In genomic region chr6:105560611-105561066, GRCh38 we compare ENCODE assay signal across 9 cellular contexts.
DNase-seq lines count a peak whose midpoint lies in the region; ATAC-seq lines count a peak whose summit lies in the region.
"Had no signal": no experiment of that assay in that cellular context is flagged by ENCODE, and none has a peak within 500 bp of the region (broad histone marks: within the 10 kb centered on the region; RNA-seq: fewer than 3 reads in every experiment).

No MANE protein-coding gene starts in this region.

- DNase-seq in EH (ENCODE audit: low read depth), result peak; percentile 61
- peak; percentile 19 to 23 for DNase-seq in activated T-cell treated with anti-CD3 and anti-CD28 coated beads, Interleukin-2, amount 50 U/mL, for 48 hours
- DNase-seq in naive thymus-derived CD8-positive, alpha-beta T cell, result no peak
- no peak for DNase-seq in NAMALWA (ENCODE audit: low spot score)
- DNase-seq in AML-193 (lab: John Stamatoyannopoulos, UW), result no peak
- no peak for DNase-seq in NCI-H2107 treated with DMSO at 0.1 percent for 48 hours (lab: John Stamatoyannopoulos, UW; ENCODE audit: unreplicated experiment)
- DNase-seq: KG1 had no signal

- peaks cover 0 to 12% (median 11%) of the 10 kb centered on the region in 5 donors for H3K27me3 Mint-ChIP-seq in naive thymus-derived CD8-positive, alpha-beta T cell

- POLR2A ChIA-PET in naive thymus-derived CD8-positive, alpha-beta T cell (lab: Charles Lee), result no interaction called here

- no peak overlapping the region for H3K27ac Mint-ChIP-seq in naive thymus-derived CD8-positive, alpha-beta T cell

- H3K4me3 Mint-ChIP-seq in naive thymus-derived CD8-positive, alpha-beta T cell, result no peak overlapping the region

- H3K4me1 Mint-ChIP-seq in naive thymus-derived CD8-positive, alpha-beta T cell, result no peaks in the 10 kb centered on the region

- ATAC-seq in GM19372 (IDR thresholded peaks at IDR 0.05; ENCODE audit: low read depth, unreplicated experiment), result peak; percentile 70
- peak; percentile 94 for ATAC-seq in HG03066 (IDR thresholded peaks at IDR 0.05; ENCODE audit: low read depth, unreplicated experiment)
- ATAC-seq in naive thymus-derived CD8-positive, alpha-beta T cell, result no peak

- peaks cover 0 to 19% (median 3%) of the 10 kb centered on the region in 9 donors for H3K9me3 Mint-ChIP-seq in naive thymus-derived CD8-positive, alpha-beta T cell

- peaks cover 0 to 10% (median 3%) of the 10 kb centered on the region in 3 donors for H3K36me3 Mint-ChIP-seq in naive thymus-derived CD8-positive, alpha-beta T cell

Comparison
In these comparisons a context has a peak if more than half of its experiments do, and no peak if none do; other contexts are left out.
1. DNase-seq: peak in EH (single experiment) and activated T-cell treated with anti-CD3 and anti-CD28 coated beads, Interleukin-2, amount 50 U/mL, for 48 hours (2 of 2); none in naive thymus-derived CD8-positive, alpha-beta T cell (0 of 10), NAMALWA (single experiment), AML-193 (0 of 2) and NCI-H2107 treated with DMSO at 0.1 percent for 48 hours (single experiment).
2. ATAC-seq: peak in GM19372 (single experiment) and HG03066 (single experiment); none in naive thymus-derived CD8-positive, alpha-beta T cell (0 of 2).